Comparison of ENCODE assay signal across 9 cellular contexts in genomic region chr15:75349851-75350588, GRCh38. TPM values are rescaled to one million over a fixed set of nuclear protein-coding genes. Genes with fewer than 3 reads are reported as not detected.
A peak's percentile ranks its signal among the peaks of the same experiment; 100 is the strongest.
DNase-seq lines count a peak whose midpoint lies in the region; ATAC-seq and TF ChIP-seq lines count a peak whose summit lies in the region.
"Had no signal": no experiment of that assay in that cellular context is flagged by ENCODE, and none has a peak within 500 bp of the region (broad histone marks: within the 10 kb centered on the region; RNA-seq: fewer than 3 reads in every experiment).

No MANE protein-coding gene starts in this region.

- H3K9me2 ChIP-seq in DOHH2 (replicated peaks; ENCODE audit: control insufficient read depth, low read length), result no peaks in the 10 kb centered on the region

- H3K4me1 Mint-ChIP-seq in mesothelial cell of epicardium, result peaks cover 9% of the 10 kb centered on the region

- peaks cover 21% of the 10 kb centered on the region for H3F3A ChIP-seq in DOHH2 (ENCODE audit: control insufficient read depth, insufficient read depth)

- H3K79me2 ChIP-seq in DOHH2 (ENCODE audit: control insufficient read depth, low read length), result peaks cover 32% of the 10 kb centered on the region

- H3K9me3 Mint-ChIP-seq in mesothelial cell of epicardium, result no peaks in the 10 kb centered on the region

- peaks cover 5% of the 10 kb centered on the region; the same call in 1 of the 2 replicates for H3K9me3 ChIP-seq in DOHH2 (ENCODE audit: control insufficient read depth, insufficient read depth, low read length)
- H3K9me3 ChIP-seq: body of pancreas had no signal

- no peaks in the 10 kb centered on the region for H3K27me3 ChIP-seq in DOHH2 (ENCODE audit: control insufficient read depth, low read length)
- H3K27me3 ChIP-seq: body of pancreas had no signal

- peaks cover 53% of the 10 kb centered on the region for H3K4me1 ChIP-seq in DOHH2 (ENCODE audit: control insufficient read depth, low read length)

- H4K20me1 ChIP-seq in DOHH2 (ENCODE audit: control insufficient read depth, insufficient read depth, low read depth, low read length), result no peaks in the 10 kb centered on the region

- H3K36me3 ChIP-seq in DOHH2 (ENCODE audit: control insufficient read depth, low read length), result peaks cover 74% of the 10 kb centered on the region

- DNase-seq in KG1 (lab: John Stamatoyannopoulos, UW) (peak; percentile 64), mesothelial cell of epicardium (ENCODE audit: low spot score in 2 of 2, unreplicated experiment in 2 of 2) (no peak), kidney tubule cell (ENCODE audit: low spot score) (no peak), COLO829 (ENCODE audit: low spot score) (no peak), SW480 (ENCODE audit: low spot score) (no peak)
- DNase-seq in activated CD8-positive, alpha-beta memory T cell treated with anti-CD3 and anti-CD28 coated beads for 4 hours (ENCODE audit: low read depth in 2 of 2), result peak; percentile 33 to 58

- H3K27ac ChIP-seq in DOHH2 (ENCODE audit: low read depth, low read length), result peak overlapping the region; percentile 95

- H3K27me3 Mint-ChIP-seq in mesothelial cell of epicardium (ENCODE audit: low read depth), result peaks cover 14% of the 10 kb centered on the region

- ATAC-seq in SK-N-SH treated with all-trans-retinoic acid at 6 μM for 48 hours, result no peak
- ATAC-seq: body of pancreas had no signal

- H3K4me3 ChIP-seq in DOHH2 (ENCODE audit: low read length), result peak overlapping the region; percentile 98
- H3K4me3 ChIP-seq: body of pancreas had no signal

- no peaks in the 10 kb centered on the region for H3K36me3 Mint-ChIP-seq in mesothelial cell of epicardium

- H3K4me3 Mint-ChIP-seq in mesothelial cell of epicardium, result peak overlapping the region; percentile 30

- H3K4me2 ChIP-seq in DOHH2 (ENCODE audit: low read length), result peak overlapping the region; percentile 85

- TF ChIP-seq CTCF in DOHH2 (IDR thresholded peaks at IDR 0.05; ENCODE audit: low read depth, low read length, poor library complexity, severe bottlenecking) (no peak), mesothelial cell of epicardium (IDR thresholded peaks at IDR 0.05; ENCODE audit: unreplicated experiment) (no peak)

- no peak overlapping the region for H3K27ac Mint-ChIP-seq in mesothelial cell of epicardium

TF ChIP-seq in SK-N-SH treated with all-trans-retinoic acid at 6 μM for 48 hours, 23 proteins besides CTCF, POLR2A, EP300 and RAD21:
- TF ChIP-seq BACH2 (CRISPR knock-in tag; IDR thresholded peaks at IDR 0.05; ENCODE audit: borderline replicate concordance) (no peak), RARB (CRISPR knock-in tag; IDR thresholded peaks at IDR 0.05) (no peak), CREB5 (CRISPR knock-in tag; IDR thresholded peaks at IDR 0.05; ENCODE audit: low read depth) (no peak), PATZ1 (CRISPR knock-in tag; IDR thresholded peaks at IDR 0.05; ENCODE audit: borderline replicate concordance) (no peak), ZNF70 (CRISPR knock-in tag; IDR thresholded peaks at IDR 0.05) (no peak), CSRNP3 (CRISPR knock-in tag; IDR thresholded peaks at IDR 0.05) (no peak), SNAI2 (CRISPR knock-in tag; IDR thresholded peaks at IDR 0.05) (no peak), TSHZ2 (CRISPR knock-in tag; IDR thresholded peaks at IDR 0.05) (no peak), ZFP3 (CRISPR knock-in tag; IDR thresholded peaks at IDR 0.05) (no peak), ZC3H10 (CRISPR knock-in tag; IDR thresholded peaks at IDR 0.05) (no peak), ZFP30 (CRISPR knock-in tag; IDR thresholded peaks at IDR 0.05) (no peak), TOX (CRISPR knock-in tag; IDR thresholded peaks at IDR 0.05; ENCODE audit: borderline replicate concordance) (no peak), ZNF565 (CRISPR knock-in tag; conservative IDR thresholded peaks at IDR 0.05; ENCODE audit: low read depth) (no peak), POU6F1 (CRISPR knock-in tag; IDR thresholded peaks at IDR 0.05; ENCODE audit: borderline replicate concordance, low read depth) (no peak)

RNA-seq across cellular contexts. Expression of gene NEIL1, which starts 3.2 kb away (rescaled TPM):
- total RNA-seq in mesothelial cell of epicardium, result 58.7 to 67.9 TPM (median 64.5 TPM) in 3 replicates

RNA-seq across cellular contexts. Expression of gene COMMD4, which starts 14.2 kb away (rescaled TPM):
- 64.1 to 70.5 TPM (median 69.1 TPM) in 3 replicates for total RNA-seq in mesothelial cell of epicardium

RNA-seq across cellular contexts. Expression of gene MAN2C1, which starts 18.4 kb away (rescaled TPM):
- 243 to 264 TPM (median 251 TPM) in 3 replicates for total RNA-seq in mesothelial cell of epicardium

Comparison
In these comparisons a context has a peak if more than half of its experiments do, and no peak if none do; other contexts are left out.
1. DNase-seq: peak in KG1 (single experiment) and activated CD8-positive, alpha-beta memory T cell treated with anti-CD3 and anti-CD28 coated beads for 4 hours (2 of 2); none in mesothelial cell of epicardium (0 of 2), kidney tubule cell (single experiment), COLO829 (single experiment) and SW480 (single experiment).